ENCODE assay signal across 21 cellular contexts in genomic region chr16:1075546-1075945, GRCh38.
A peak's percentile ranks its signal among the peaks of the same experiment; 100 is the strongest.
DNase-seq lines count a peak whose midpoint lies in the region; ATAC-seq and TF ChIP-seq lines count a peak whose summit lies in the region.
"Had no signal": no experiment of that assay in that cellular context is flagged by ENCODE, and none has a peak within 500 bp of the region (broad histone marks: within the 10 kb centered on the region; RNA-seq: fewer than 3 reads in every experiment).

No MANE protein-coding gene starts in this region.

- CTCF ChIA-PET in RWPE1 (lab: Yijun Ruan, JAX): no interaction called here

- POLR2A ChIA-PET in RWPE1 (lab: Yijun Ruan, JAX; ENCODE audit: low non-redundant PET): no interaction called here

- H3K27me3 ChIP-seq in tibial artery: peaks cover 0 to 88% of the 10 kb centered on the region in 2 donors

- no peaks in the 10 kb centered on the region for H3K36me3 ChIP-seq in tibial artery
- H3K36me3 ChIP-seq: Peyer's patch had no signal

- ATAC-seq in GM21717 (IDR thresholded peaks at IDR 0.05; ENCODE audit: unreplicated experiment): no peak
- ATAC-seq: Right ventricle myocardium inferior, SK-N-SH treated with all-trans-retinoic acid at 6 μM for 48 hours had no signal

- DNase-seq in DMS 273 (lab: John Stamatoyannopoulos, UW; ENCODE audit: unreplicated experiment) (peak; percentile 41), DMS 273 treated with DMSO at 0.1 percent for 48 hours (lab: John Stamatoyannopoulos, UW) (no peak), COLO668 (lab: John Stamatoyannopoulos, UW; ENCODE audit: unreplicated experiment) (peak; percentile 8), RWPE1 (ENCODE audit: low spot score) (no peak), left kidney (ENCODE audit: low read depth, low spot score) (peak; percentile 81), DMS53 treated with DMSO at 0.1 percent for 48 hours (lab: John Stamatoyannopoulos, UW; ENCODE audit: unreplicated experiment) (no peak), tibial artery (no peak)
- DNase-seq: CD4-positive, alpha-beta T cell; DMS79 treated with DMSO at 0.1 percent for 48 hours; NCI-H1417; NCI-H2029; NCI-H2227 treated with DMSO at 0.1 percent for 48 hours; NCI-H524 treated with DMSO at 0.1 percent for 48 hours; NK-92 treated with Interleukin-12 subunit alpha and Interleukin-12 subunit beta, amount 100 ng/mL, for 24 hours; Peyer's patch; T-helper 1 cell had no signal

- peaks cover 0 to 61% (median 39%) of the 10 kb centered on the region in 4 donors for H3K4me1 ChIP-seq in tibial artery

- H3K9me3 ChIP-seq in tibial artery: no peaks in the 10 kb centered on the region
- H3K9me3 ChIP-seq: Peyer's patch had no signal

- H3K4me3 ChIP-seq in tibial artery: no peak overlapping the region
- H3K4me3 ChIP-seq: Peyer's patch had no signal

- peak overlapping the region; percentile 38 for H3K27ac ChIP-seq in RWPE1
- H3K27ac ChIP-seq in tibial artery: no peak overlapping the region
- H3K27ac ChIP-seq: 22Rv1, KMS-11, Peyer's patch had no signal

- intact Hi-C loops in tibial artery (cut with DNase I; ENCODE audit: low total_unique reads): no loop called here

- TF ChIP-seq CTCF in RWPE1 (conservative IDR thresholded peaks at IDR 0.05; ENCODE audit: low read depth) (no peak), tibial artery (IDR thresholded peaks at IDR 0.05) (no peak)

Comparison
In these comparisons a context has a peak if more than half of its experiments do, and no peak if none do; other contexts are left out.
1. DNase-seq: peak in DMS 273 (single experiment), COLO668 (single experiment) and left kidney (single experiment); none in DMS 273 treated with DMSO at 0.1 percent for 48 hours (single experiment), RWPE1 (single experiment), DMS53 treated with DMSO at 0.1 percent for 48 hours (single experiment) and tibial artery (0 of 2).